Comparison of ENCODE assay signal across 1 cellular context in genomic region chr20:61478611-61479305, GRCh38.
TF ChIP-seq lines count a peak whose summit lies in the region.

No MANE protein-coding gene starts in this region.

TF ChIP-seq in K562, 482 proteins besides CTCF, POLR2A, EP300 and RAD21:
- TF ChIP-seq, protein P1, sequence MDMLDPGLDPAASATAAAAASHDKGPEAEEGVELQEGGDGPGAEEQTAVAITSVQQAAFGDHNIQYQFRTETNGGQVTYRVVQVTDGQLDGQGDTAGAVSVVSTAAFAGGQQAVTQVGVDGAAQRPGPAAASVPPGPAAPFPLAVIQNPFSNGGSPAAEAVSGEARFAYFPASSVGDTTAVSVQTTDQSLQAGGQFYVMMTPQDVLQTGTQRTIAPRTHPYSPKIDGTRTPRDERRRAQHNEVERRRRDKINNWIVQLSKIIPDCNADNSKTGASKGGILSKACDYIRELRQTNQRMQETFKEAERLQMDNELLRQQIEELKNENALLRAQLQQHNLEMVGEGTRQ (CRISPR knock-in tag; IDR thresholded peaks at IDR 0.05) = 0 out of 2 replicates have a peak, but pooled peaks have one; percentile 20
- TF ChIP-seq, protein P2, sequence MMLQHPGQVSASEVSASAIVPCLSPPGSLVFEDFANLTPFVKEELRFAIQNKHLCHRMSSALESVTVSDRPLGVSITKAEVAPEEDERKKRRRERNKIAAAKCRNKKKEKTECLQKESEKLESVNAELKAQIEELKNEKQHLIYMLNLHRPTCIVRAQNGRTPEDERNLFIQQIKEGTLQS (IDR thresholded peaks at IDR 0.05) = peak; percentile 23; the same call in 1 of the 2 replicates
- TF ChIP-seq, protein P2 (CRISPR knock-in tag; conservative IDR thresholded peaks at IDR 0.05) = no peak
- TF ChIP-seq ZNF398 (CRISPR knock-in tag; IDR thresholded peaks at IDR 0.05) = no peak
- TF ChIP-seq CBFA2T3 (IDR thresholded peaks at IDR 0.05) = no peak
- TF ChIP-seq TCF15 (CRISPR knock-in tag; IDR thresholded peaks at IDR 0.05) = no peak
- no peak for TF ChIP-seq ADNP (tag; IDR thresholded peaks at IDR 0.05)
- TF ChIP-seq, protein P3, sequence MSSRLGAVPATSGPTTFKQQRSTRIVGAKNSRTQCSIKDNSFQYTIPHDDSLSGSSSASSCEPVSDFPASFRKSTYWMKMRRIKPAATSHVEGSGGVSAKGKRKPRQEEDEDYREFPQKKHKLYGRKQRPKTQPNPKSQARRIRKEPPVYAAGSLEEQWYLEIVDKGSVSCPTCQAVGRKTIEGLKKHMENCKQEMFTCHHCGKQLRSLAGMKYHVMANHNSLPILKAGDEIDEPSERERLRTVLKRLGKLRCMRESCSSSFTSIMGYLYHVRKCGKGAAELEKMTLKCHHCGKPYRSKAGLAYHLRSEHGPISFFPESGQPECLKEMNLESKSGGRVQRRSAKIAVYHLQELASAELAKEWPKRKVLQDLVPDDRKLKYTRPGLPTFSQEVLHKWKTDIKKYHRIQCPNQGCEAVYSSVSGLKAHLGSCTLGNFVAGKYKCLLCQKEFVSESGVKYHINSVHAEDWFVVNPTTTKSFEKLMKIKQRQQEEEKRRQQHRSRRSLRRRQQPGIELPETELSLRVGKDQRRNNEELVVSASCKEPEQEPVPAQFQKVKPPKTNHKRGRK (tag; IDR thresholded peaks at IDR 0.05) = no peak
